Comparison of ENCODE assay signal across 8 cellular contexts in the genomic region with DNA sequence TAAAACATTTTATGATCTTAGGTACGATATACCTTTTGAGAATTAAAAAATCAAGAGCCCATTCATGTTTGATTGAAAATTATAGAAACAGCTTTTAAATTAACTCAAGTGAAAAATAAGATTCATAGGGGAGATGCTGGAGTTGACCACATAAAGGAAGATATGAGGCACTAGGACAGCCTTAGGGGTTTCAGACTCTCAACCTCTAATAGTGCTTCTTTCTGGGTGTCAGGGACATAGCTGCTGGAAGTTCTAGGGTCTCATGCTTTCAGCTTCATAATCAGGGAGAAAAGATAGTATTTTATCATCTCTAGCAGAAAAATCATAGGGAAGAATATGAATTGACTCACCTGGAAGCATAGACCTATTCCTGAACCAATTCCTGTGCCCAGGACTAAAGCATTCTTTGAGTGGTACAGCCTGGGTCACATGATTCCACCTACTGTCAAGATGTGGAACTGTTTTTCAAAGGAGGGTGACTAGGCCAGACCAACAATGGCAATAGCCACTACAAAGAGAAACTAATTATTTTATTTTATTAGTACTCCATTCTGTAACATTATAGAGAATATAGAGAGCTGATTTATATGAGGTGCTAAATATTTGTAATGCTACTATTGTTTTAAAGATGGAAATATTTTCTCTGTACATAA. TPM values are rescaled to one million over a fixed set of nuclear protein-coding genes. Genes with fewer than 3 reads are reported as not detected.
DNase-seq lines count a peak whose midpoint lies in the region; ATAC-seq and TF ChIP-seq lines count a peak whose summit lies in the region.

No MANE protein-coding gene starts in this region.

- H3K79me2 ChIP-seq in SU-DHL-6 (ENCODE audit: insufficient read depth, low read length) = no peaks in the 10 kb centered on the region

- H3K4me3 ChIP-seq in AG09309 (ENCODE audit: control insufficient read depth, low read depth, low read length) (no peak overlapping the region), SU-DHL-6 (ENCODE audit: insufficient read depth, low read length, poor library complexity, severe bottlenecking) (no peak overlapping the region), left ventricle myocardium inferior (no peak overlapping the region)

- H3K36me3 Mint-ChIP-seq in mesothelial cell of epicardium = no peaks in the 10 kb centered on the region

- DNase-seq in AG09309 (ENCODE audit: low read depth) (no peak), GM19238 (ENCODE audit: insufficient read length, low spot score) (peak; percentile 8), mesothelial cell of epicardium (ENCODE audit: low spot score in 2 of 2, unreplicated experiment in 2 of 2) (no peak), left ventricle myocardium inferior (no peak), hypothalamus (lab: John Stamatoyannopoulos, UW) (no peak), cardiac septum (ENCODE audit: low spot score) (no peak)

- H3K27ac Mint-ChIP-seq in mesothelial cell of epicardium = no peak overlapping the region

- no peak overlapping the region for H3K9ac ChIP-seq in SU-DHL-6 (ENCODE audit: low read length)

- H2AFZ ChIP-seq in SU-DHL-6 (ENCODE audit: low read depth, low read length, severe bottlenecking) = no peak overlapping the region

- no peaks in the 10 kb centered on the region for H3K4me1 ChIP-seq in left ventricle myocardium inferior

- H3K4me1 Mint-ChIP-seq in mesothelial cell of epicardium = peaks cover 3% of the 10 kb centered on the region

- peaks cover 7% of the 10 kb centered on the region for H3K9me3 Mint-ChIP-seq in mesothelial cell of epicardium

- no peaks in the 10 kb centered on the region for H3F3A ChIP-seq in SU-DHL-6 (ENCODE audit: insufficient read depth)

- H3K4me2 ChIP-seq in SU-DHL-6 (ENCODE audit: low read depth, low read length, poor library complexity, severe bottlenecking) = no peak overlapping the region

- peak; percentile 28 for TF ChIP-seq CTCF in AG09309 (IDR thresholded peaks at IDR 0.05; ENCODE audit: control insufficient read depth, insufficient read depth, low read depth, low read length, missing control alignments)
- peak; percentile 21 for TF ChIP-seq CTCF in SU-DHL-6 (IDR thresholded peaks at IDR 0.05; ENCODE audit: insufficient read depth, low read length, poor library complexity, severe bottlenecking)
- peak; percentile 22 for TF ChIP-seq CTCF in mesothelial cell of epicardium (IDR thresholded peaks at IDR 0.05; ENCODE audit: unreplicated experiment)
- no peak for TF ChIP-seq CTCF in left ventricle myocardium inferior (IDR thresholded peaks at IDR 0.05; ENCODE audit: borderline replicate concordance)

- intact Hi-C loops in left ventricle myocardium inferior (cut with micrococcal nuclease) (no loop called here), cardiac septum (cut with DNase I) (no loop called here)

- H3K9me2 ChIP-seq in SU-DHL-6 (replicated peaks; ENCODE audit: insufficient read depth, low read length) = no peaks in the 10 kb centered on the region

- peak; percentile 93 for ATAC-seq in HG03103 (IDR thresholded peaks at IDR 0.05; ENCODE audit: low read depth, unreplicated experiment)

- H3K36me3 ChIP-seq in SU-DHL-6 (ENCODE audit: low read length) = no peaks in the 10 kb centered on the region
- no peaks in the 10 kb centered on the region for H3K36me3 ChIP-seq in left ventricle myocardium inferior

- no peaks in the 10 kb centered on the region for H3K9me3 ChIP-seq in SU-DHL-6 (ENCODE audit: insufficient read depth, low read length)
- no peaks in the 10 kb centered on the region for H3K9me3 ChIP-seq in left ventricle myocardium inferior (replicated peaks)

- H3K4me3 Mint-ChIP-seq in mesothelial cell of epicardium = no peak overlapping the region

- H3K27me3 ChIP-seq in SU-DHL-6 (ENCODE audit: low read length) (no peaks in the 10 kb centered on the region), left ventricle myocardium inferior (ENCODE audit: low read depth) (no peaks in the 10 kb centered on the region)

- H3K27ac ChIP-seq in SU-DHL-6 (ENCODE audit: low read depth, low read length) (no peak overlapping the region), left ventricle myocardium inferior (replicated peaks) (no peak overlapping the region)

- no peaks in the 10 kb centered on the region for H3K27me3 Mint-ChIP-seq in mesothelial cell of epicardium (ENCODE audit: low read depth)

- no peaks in the 10 kb centered on the region for H4K20me1 ChIP-seq in SU-DHL-6 (ENCODE audit: low read depth, low read length)

RNA-seq across cellular contexts. Expression of a gene that starts 27.8 kb away (rescaled TPM):
- total RNA-seq in mesothelial cell of epicardium (22.9 to 23.8 TPM (median 23.3 TPM) in 3 replicates), left ventricle myocardium inferior (1.2 TPM), cardiac septum (0.83 TPM)

Comparison
In these comparisons a context has a peak if more than half of its experiments do, and no peak if none do; other contexts are left out.
1. RNA of a gene that starts 27.8 kb away (total RNA-seq): 22.9 to 23.8 TPM in mesothelial cell of epicardium; 1.2 TPM in left ventricle myocardium inferior (single experiment) and 0.83 TPM in cardiac septum (single experiment); every median in the first group is over 10 times any median in the second.